10 cellular contexts compared by ENCODE assay signal in the genomic region with DNA sequence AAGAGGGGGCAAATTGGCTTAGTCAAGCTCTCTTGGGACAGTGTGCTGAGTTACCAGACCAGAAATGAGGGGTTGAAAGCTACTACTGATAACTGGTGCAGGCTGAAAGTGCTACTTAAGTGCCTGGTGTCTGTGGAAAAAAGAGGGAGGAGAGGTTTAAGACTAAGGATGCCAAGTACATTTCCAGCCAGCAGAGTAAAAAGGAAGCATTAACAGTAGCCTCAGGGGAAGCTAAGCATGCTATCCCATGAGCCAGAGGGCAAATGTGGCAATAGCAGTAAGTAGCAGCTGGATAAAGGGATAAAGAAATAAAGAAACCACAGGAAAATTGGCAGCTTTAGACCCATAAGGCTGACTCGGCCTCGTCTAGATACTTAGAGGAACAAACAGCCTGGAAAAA.
A peak's percentile ranks its signal among the peaks of the same experiment; 100 is the strongest.
DNase-seq lines count a peak whose midpoint lies in the region; ATAC-seq and TF ChIP-seq lines count a peak whose summit lies in the region.
"Had no signal": no experiment of that assay in that cellular context is flagged by ENCODE, and none has a peak within 500 bp of the region (broad histone marks: within the 10 kb centered on the region; RNA-seq: fewer than 3 reads in every experiment).

No MANE protein-coding gene starts in this region.

- no peaks in the 10 kb centered on the region for H3K4me1 ChIP-seq in mesenchymal stem cell (ENCODE audit: control insufficient read depth, insufficient read depth, low read depth, low read length)
- no peaks in the 10 kb centered on the region for H3K4me1 ChIP-seq in CD8-positive, alpha-beta T cell (ENCODE audit: insufficient read depth, low read length)
- H3K4me1 ChIP-seq: psoas muscle had no signal

- TF ChIP-seq CTCF in brain (conservative IDR thresholded peaks at IDR 0.05) (no peak), Calu3 (IDR thresholded peaks at IDR 0.05; ENCODE audit: unreplicated experiment) (no peak)
- no peak for TF ChIP-seq CTCF in CD8-positive, alpha-beta T cell (IDR thresholded peaks at IDR 0.05)

- no peak overlapping the region for H3K4ac ChIP-seq in mesenchymal stem cell (ENCODE audit: low read depth in 1 of 2, low read length in 2 of 2)

- no peak overlapping the region for H4K8ac ChIP-seq in mesenchymal stem cell (ENCODE audit: low read length)

- H3K23ac ChIP-seq in mesenchymal stem cell (ENCODE audit: low read length in 2 of 2): no peak overlapping the region

- H2AFZ ChIP-seq in mesenchymal stem cell (ENCODE audit: low read depth, low read length): no peak overlapping the region

- H2BK120ac ChIP-seq in mesenchymal stem cell (ENCODE audit: low read depth, low read length): no peak overlapping the region

- intact Hi-C loops in CD8-positive, alpha-beta T cell (cut with DNase I, micrococcal nuclease): no loop called here
- intact Hi-C loops in Calu3 (cut with micrococcal nuclease; ENCODE audit: unreplicated experiment): no loop called here

- H3K36me3 ChIP-seq in mesenchymal stem cell (ENCODE audit: control insufficient read depth in 1 of 2, insufficient read depth in 2 of 2, low read depth in 1 of 2, low read length in 2 of 2): no peaks in the 10 kb centered on the region
- no peaks in the 10 kb centered on the region for H3K36me3 ChIP-seq in CD8-positive, alpha-beta T cell (ENCODE audit: insufficient read depth, low read length)

- no peak overlapping the region for H3K14ac ChIP-seq in mesenchymal stem cell (ENCODE audit: low read length in 2 of 2)

- H3K27ac Mint-ChIP-seq in brain (peak overlapping the region in 3 of 5 experiments; percentile 21 to 54 (median 30)), Calu3 (ENCODE audit: unreplicated experiment) (no peak overlapping the region)
- H3K27ac Mint-ChIP-seq in CD8-positive, alpha-beta T cell: no peak overlapping the region

- H3K36me3 Mint-ChIP-seq in brain: no peaks in the 10 kb centered on the region
- H3K36me3 Mint-ChIP-seq in CD8-positive, alpha-beta T cell: peaks cover 32% of the 10 kb centered on the region
- H3K36me3 Mint-ChIP-seq in Calu3 (ENCODE audit: insufficient read depth, unreplicated experiment): no peaks in the 10 kb centered on the region

- H4K91ac ChIP-seq in mesenchymal stem cell (ENCODE audit: low read length): no peak overlapping the region

- H2AK5ac ChIP-seq in mesenchymal stem cell (ENCODE audit: low read length, severe bottlenecking): no peak overlapping the region

- WGBS in mesenchymal stem cell: 40% methylated on average over 1 of the region's 2 CpGs

- CTCF ChIA-PET in CD8-positive, alpha-beta T cell (lab: Charles Lee): interaction anchor here (1.1 kb wide), 1 partner anchor 19 kb away, joined by 3 read pairs; no protein-coding TSS in a partner anchor
- CTCF ChIA-PET in Calu3 (lab: Charles Lee): no interaction called here

- ATAC-seq in CD8-positive, alpha-beta T cell: no peak

- H3K27ac ChIP-seq in mesenchymal stem cell (ENCODE audit: low read length, poor library complexity, severe bottlenecking): no peak overlapping the region
- H3K27ac ChIP-seq in CD8-positive, alpha-beta T cell (ENCODE audit: low read depth, low read length): no peak overlapping the region
- H3K27ac ChIP-seq: psoas muscle had no signal

- BruUV-seq in Calu3 (replicated peaks; lab: Mats Ljungman, UMichigan): no TSS peak

- no peak overlapping the region for H3K4me3 ChIP-seq in mesenchymal stem cell (ENCODE audit: insufficient read depth in 1 of 2, low read depth in 1 of 2, low read length in 2 of 2)
- no peak overlapping the region for H3K4me3 ChIP-seq in CD8-positive, alpha-beta T cell (ENCODE audit: low read depth, low read length)
- H3K4me3 ChIP-seq: psoas muscle had no signal

- POLR2A ChIA-PET in CD8-positive, alpha-beta T cell (lab: Charles Lee): no interaction called here

- no peaks in the 10 kb centered on the region for H3K9me3 ChIP-seq in mesenchymal stem cell (ENCODE audit: control insufficient read depth, low read length)
- H3K9me3 ChIP-seq in CD8-positive, alpha-beta T cell (ENCODE audit: low read length): no peaks in the 10 kb centered on the region
- H3K9me3 ChIP-seq: psoas muscle had no signal

- no peak overlapping the region for H3K4me2 ChIP-seq in mesenchymal stem cell (ENCODE audit: low read length, poor library complexity, severe bottlenecking)

- no peak overlapping the region for H3K4me3 Mint-ChIP-seq in brain
- H3K4me3 Mint-ChIP-seq in CD8-positive, alpha-beta T cell: no peak overlapping the region
- H3K4me3 Mint-ChIP-seq in Calu3 (ENCODE audit: low read depth, unreplicated experiment): no peak overlapping the region

- H2BK5ac ChIP-seq in mesenchymal stem cell (ENCODE audit: low read depth, low read length, poor library complexity, severe bottlenecking): no peak overlapping the region

- H3K27me3 ChIP-seq in mesenchymal stem cell (ENCODE audit: control insufficient read depth in 1 of 2, insufficient read depth in 1 of 2, low read length in 2 of 2): no peaks in the 10 kb centered on the region
- H3K27me3 ChIP-seq in CD8-positive, alpha-beta T cell (ENCODE audit: insufficient read depth, low read length): no peaks in the 10 kb centered on the region

- no peak overlapping the region for H3K18ac ChIP-seq in mesenchymal stem cell (ENCODE audit: low read depth in 1 of 2, low read length in 2 of 2)

- peak; percentile 71 for DNase-seq in D341Med (ENCODE audit: low spot score)
- peak; percentile 82 for DNase-seq in NCI-H1092 treated with DMSO at 0.1 percent for 48 hours (lab: John Stamatoyannopoulos, UW)
- peak; percentile 96 for DNase-seq in mesenchymal stem cell
- no peak for DNase-seq in SKM-1 (lab: John Stamatoyannopoulos, UW; ENCODE audit: unreplicated experiment)
- no peak for DNase-seq in CD8-positive, alpha-beta T cell
- no peak for DNase-seq in Calu3
- DNase-seq in COR-L47 (lab: John Stamatoyannopoulos, UW): no peak
- DNase-seq: central memory CD4-positive, alpha-beta T cell; psoas muscle had no signal

- H3K9me3 Mint-ChIP-seq in brain (peaks cover 0 to 7% (median 0%) of the 10 kb centered on the region in 5 experiments), Calu3 (ENCODE audit: low read depth, unreplicated experiment) (no peaks in the 10 kb centered on the region)
- H3K9me3 Mint-ChIP-seq in CD8-positive, alpha-beta T cell: peaks cover 6% of the 10 kb centered on the region

- no peaks in the 10 kb centered on the region for H3K79me1 ChIP-seq in mesenchymal stem cell (replicated peaks; ENCODE audit: low read length, poor library complexity, severe bottlenecking)

- H2BK15ac ChIP-seq in mesenchymal stem cell (ENCODE audit: low read depth, poor library complexity, severe bottlenecking): no peak overlapping the region

- H3K27me3 Mint-ChIP-seq in brain: no peaks in the 10 kb centered on the region
- no peaks in the 10 kb centered on the region for H3K27me3 Mint-ChIP-seq in CD8-positive, alpha-beta T cell (ENCODE audit: low read depth)
- no peaks in the 10 kb centered on the region for H3K27me3 Mint-ChIP-seq in Calu3 (ENCODE audit: unreplicated experiment)

- H3K4me1 Mint-ChIP-seq in brain (peaks cover 8% of the 10 kb centered on the region), Calu3 (ENCODE audit: low read depth, unreplicated experiment) (no peaks in the 10 kb centered on the region)
- H3K4me1 Mint-ChIP-seq in CD8-positive, alpha-beta T cell (ENCODE audit: low read depth): no peaks in the 10 kb centered on the region

- H2BK12ac ChIP-seq in mesenchymal stem cell (ENCODE audit: low read length in 2 of 2): no peak overlapping the region

- H3K9ac ChIP-seq in mesenchymal stem cell (ENCODE audit: low read length): peak overlapping the region; percentile 27

Comparison
In these comparisons a context has a peak if more than half of its experiments do, and no peak if none do; other contexts are left out.
1. DNase-seq: peak in D341Med (single experiment), NCI-H1092 treated with DMSO at 0.1 percent for 48 hours (single experiment) and mesenchymal stem cell (single experiment); none in SKM-1 (single experiment), CD8-positive, alpha-beta T cell (0 of 7), Calu3 (single experiment) and COR-L47 (single experiment).
2. H3K27ac Mint-ChIP-seq: peak in brain (3 of 5); none in CD8-positive, alpha-beta T cell (single experiment) and Calu3 (single experiment).